8 cellular contexts compared by ENCODE assay signal in the genomic region with DNA sequence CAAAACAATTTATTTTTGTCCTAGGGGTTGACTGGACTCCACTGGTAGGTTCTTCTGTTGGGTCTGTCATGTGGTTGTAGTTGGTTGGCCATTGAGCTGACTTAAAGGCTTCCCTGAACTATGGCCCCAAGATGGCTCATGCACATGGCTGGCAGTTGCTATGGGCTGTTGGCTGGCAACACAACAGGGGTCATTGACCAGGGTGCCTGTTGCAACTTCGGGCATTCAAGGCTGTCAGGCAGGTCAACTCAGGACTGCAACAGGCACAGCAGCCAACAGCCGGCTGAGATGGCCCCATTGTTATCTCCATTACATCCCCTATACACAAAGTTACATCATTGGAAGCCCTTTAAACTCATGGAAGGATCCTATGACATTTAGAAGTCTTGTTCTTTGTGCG.
"Had no signal": no experiment of that assay in that cellular context is flagged by ENCODE, and none has a peak within 500 bp of the region (broad histone marks: within the 10 kb centered on the region; RNA-seq: fewer than 3 reads in every experiment).

No MANE protein-coding gene starts in this region.

- H3K36me3 ChIP-seq: HAP-1 had no signal

- H3K4me1 Mint-ChIP-seq: IgD-negative memory B cell had no signal

- ATAC-seq: HCT116 had no signal

- H3K9me3 ChIP-seq: HAP-1 had no signal

- H3K9me3 Mint-ChIP-seq: HFFc6 had no signal

- H3K4me1 ChIP-seq: HAP-1 had no signal

- H2AFZ ChIP-seq: GM23248 had no signal

- H3K27me3 Mint-ChIP-seq: IgD-negative memory B cell had no signal

- H3K4me3 ChIP-seq: GM23248, HAP-1 had no signal

- DNase-seq: GM23248, GOT3, H7, HFFc6, KG1 had no signal

- H3K27ac ChIP-seq: GM23248 had no signal

- H3K9ac ChIP-seq: GM23248 had no signal

- H3K27ac Mint-ChIP-seq: HFFc6, IgD-negative memory B cell had no signal

- H3K36me3 Mint-ChIP-seq: IgD-negative memory B cell had no signal

- H3K4me3 Mint-ChIP-seq: HFFc6, IgD-negative memory B cell had no signal
